8 cellular contexts compared by ENCODE assay signal in the genomic region with DNA sequence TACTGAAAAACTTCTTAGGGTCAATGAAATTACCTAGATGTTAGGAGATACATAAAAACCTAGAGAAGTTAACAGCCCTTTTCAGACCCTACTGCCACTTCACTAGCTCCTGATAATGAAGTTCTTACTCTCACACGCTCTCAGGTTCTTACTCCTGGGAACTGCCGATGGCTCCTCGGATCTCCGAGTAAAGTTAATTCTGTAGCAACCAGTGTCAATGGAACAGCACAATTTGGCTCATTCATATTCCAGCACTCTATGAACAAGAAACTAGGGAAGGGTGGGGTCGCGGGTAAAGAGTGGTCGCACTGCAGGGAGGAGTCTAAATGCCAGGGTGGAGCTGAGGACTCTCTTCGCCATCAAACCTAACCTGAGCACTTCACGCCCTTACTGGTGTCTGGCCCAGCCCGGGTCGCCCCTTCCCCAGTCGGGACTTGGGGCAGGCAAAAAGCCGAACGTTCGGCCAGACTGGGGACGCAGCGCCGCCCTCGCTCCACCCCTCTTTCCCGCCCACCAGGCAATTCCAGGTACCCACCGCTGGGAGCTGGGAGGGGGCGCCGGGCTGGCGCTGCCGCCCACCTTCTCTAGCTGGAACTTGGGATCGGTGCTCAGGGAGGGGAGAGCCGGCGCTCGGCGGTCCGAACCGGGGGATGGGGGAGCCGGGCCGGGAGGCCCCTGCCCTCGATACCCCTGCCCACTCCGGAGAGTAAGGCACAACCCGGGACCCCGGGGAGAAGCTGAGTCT. TPM values are rescaled to one million over a fixed set of nuclear protein-coding genes. Genes with fewer than 3 reads are reported as not detected.
DNase-seq lines count a peak whose midpoint lies in the region; ATAC-seq and TF ChIP-seq lines count a peak whose summit lies in the region.

No MANE protein-coding gene starts in this region.

- DNase-seq in CD8-positive, alpha-beta memory T cell: peak; percentile 32 to 63 (median 48)
- DNase-seq in NT2/D1 (ENCODE audit: low read depth, low spot score) (peak; percentile 54), fibroblast of pulmonary artery (ENCODE audit: low read depth) (peak; percentile 70), natural killer cell (peak; percentile 31)
- DNase-seq in activated T-cell treated with anti-CD3 and anti-CD28 coated beads, Interleukin-2, amount 50 U/mL, for 72 hours: peak; percentile 52 to 54

- H3K4me3 ChIP-seq in CD8-positive, alpha-beta memory T cell (ENCODE audit: low read length): peak overlapping the region; percentile 91
- H3K4me3 ChIP-seq in NT2/D1 (ENCODE audit: insufficient read length, low read depth): peak overlapping the region; percentile 86
- peak overlapping the region; percentile 83 for H3K4me3 ChIP-seq in fibroblast of pulmonary artery (replicated peaks; ENCODE audit: low read depth, low read length)
- H3K4me3 ChIP-seq in stomach smooth muscle (ENCODE audit: low read length in 2 of 2): peak overlapping the region; percentile 88 to 96

- POLR2A ChIA-PET in CD8-positive, alpha-beta memory T cell (lab: Charles Lee): interaction anchor here (0.6 to 1.5 kb wide), 2 partner anchors 49 to 126 kb away, joined by 7 to 8 read pairs; partner anchors contain the start of gene BAG2

- H3K27me3 Mint-ChIP-seq in CD8-positive, alpha-beta memory T cell: peaks cover 11 to 25% of the 10 kb centered on the region in 2 donors
- H3K27me3 Mint-ChIP-seq in activated T-cell treated with anti-CD3 and anti-CD28 coated beads, Interleukin-2, amount 50 U/mL, for 72 hours (ENCODE audit: low read depth): peaks cover 44% of the 10 kb centered on the region
- peaks cover 25 to 34% of the 10 kb centered on the region in 2 donors for H3K27me3 Mint-ChIP-seq in natural killer cell (ENCODE audit: low read depth in 2 of 2)

- no peaks in the 10 kb centered on the region for H3K36me3 ChIP-seq in CD8-positive, alpha-beta memory T cell (ENCODE audit: insufficient read depth, low read length)
- no peaks in the 10 kb centered on the region for H3K36me3 ChIP-seq in NT2/D1 (ENCODE audit: insufficient read depth, insufficient read length, low read length)
- H3K36me3 ChIP-seq in stomach smooth muscle (ENCODE audit: control insufficient read depth in 2 of 2, insufficient read depth in 2 of 2, low read length in 2 of 2): no peaks in the 10 kb centered on the region

- no peaks in the 10 kb centered on the region for H3K9me3 Mint-ChIP-seq in CD8-positive, alpha-beta memory T cell
- no peaks in the 10 kb centered on the region for H3K9me3 Mint-ChIP-seq in activated T-cell treated with anti-CD3 and anti-CD28 coated beads, Interleukin-2, amount 50 U/mL, for 72 hours
- H3K9me3 Mint-ChIP-seq in natural killer cell: no peaks in the 10 kb centered on the region

- TF ChIP-seq CTCF in fibroblast of pulmonary artery (IDR thresholded peaks at IDR 0.05; ENCODE audit: low read length, missing control alignments): peak; percentile 29
- TF ChIP-seq CTCF in natural killer cell (IDR thresholded peaks at IDR 0.05): no peak

- H3K9ac ChIP-seq in NT2/D1 (ENCODE audit: insufficient read length, low read depth): peak overlapping the region; percentile 93
- H3K9ac ChIP-seq in stomach smooth muscle (ENCODE audit: low read length in 2 of 2): peak overlapping the region; percentile 90 to 96

- peaks cover 6 to 14% (median 13%) of the 10 kb centered on the region in 3 donors for H3K4me1 Mint-ChIP-seq in CD8-positive, alpha-beta memory T cell
- peaks cover 20% of the 10 kb centered on the region for H3K4me1 Mint-ChIP-seq in activated T-cell treated with anti-CD3 and anti-CD28 coated beads, Interleukin-2, amount 50 U/mL, for 72 hours (ENCODE audit: low read depth)
- H3K4me1 Mint-ChIP-seq in natural killer cell: peaks cover 11% of the 10 kb centered on the region in 2 donors

- no peaks in the 10 kb centered on the region for H3K9me3 ChIP-seq in CD8-positive, alpha-beta memory T cell (ENCODE audit: low read length)
- H3K9me3 ChIP-seq in NT2/D1 (ENCODE audit: insufficient read depth, low read length) (no peaks in the 10 kb centered on the region), stomach smooth muscle (ENCODE audit: control insufficient read depth in 2 of 2, low read length in 2 of 2) (no peaks in the 10 kb centered on the region)

- peak; percentile 57 for ATAC-seq in GM19328 (IDR thresholded peaks at IDR 0.05; ENCODE audit: unreplicated experiment)
- ATAC-seq in HG03439 (IDR thresholded peaks at IDR 0.05; ENCODE audit: unreplicated experiment): peak; percentile 52
- ATAC-seq in activated T-cell treated with anti-CD3 and anti-CD28 coated beads, Interleukin-2, amount 50 U/mL, for 72 hours (replicated peaks in 1 of 2): peak; percentile 55 to 62
- ATAC-seq in natural killer cell: peak; percentile 46 to 67 (median 52)

- intact Hi-C loops in natural killer cell (cut with micrococcal nuclease): loop anchor here (1.0 to 5.0 kb wide), 2 partner anchors 49 to 174 kb away; partner anchors contain the start of genes BAG2 and KIAA1586

- H3K27ac Mint-ChIP-seq in CD8-positive, alpha-beta memory T cell: peak overlapping the region in 7 of 8 donors; percentile 14 to 87 (median 69)
- H3K27ac Mint-ChIP-seq in activated T-cell treated with anti-CD3 and anti-CD28 coated beads, Interleukin-2, amount 50 U/mL, for 72 hours: peak overlapping the region; percentile 48
- H3K27ac Mint-ChIP-seq in natural killer cell: peak overlapping the region; percentile 82 to 94

- H3K27ac ChIP-seq in CD8-positive, alpha-beta memory T cell (ENCODE audit: low read depth, low read length): peak overlapping the region; percentile 64
- peak overlapping the region; percentile 88 for H3K27ac ChIP-seq in stomach smooth muscle (ENCODE audit: low read length)

- peaks cover 0 to 8% (median 0%) of the 10 kb centered on the region in 3 donors for H3K36me3 Mint-ChIP-seq in CD8-positive, alpha-beta memory T cell
- peaks cover 1 to 2% of the 10 kb centered on the region in 2 donors for H3K36me3 Mint-ChIP-seq in activated T-cell treated with anti-CD3 and anti-CD28 coated beads, Interleukin-2, amount 50 U/mL, for 72 hours (ENCODE audit: insufficient read depth in 2 of 2)
- no peaks in the 10 kb centered on the region for H3K36me3 Mint-ChIP-seq in natural killer cell

- peak overlapping the region; percentile 83 to 95 (median 90) for H3K4me3 Mint-ChIP-seq in CD8-positive, alpha-beta memory T cell
- H3K4me3 Mint-ChIP-seq in activated T-cell treated with anti-CD3 and anti-CD28 coated beads, Interleukin-2, amount 50 U/mL, for 72 hours: peak overlapping the region; percentile 98 to 100
- peak overlapping the region; percentile 83 for H3K4me3 Mint-ChIP-seq in natural killer cell

- CTCF ChIA-PET in CD8-positive, alpha-beta memory T cell (lab: Charles Lee): interaction anchor here (0.8 to 1.5 kb wide), 5 partner anchors 9 to 132 kb away, joined by 3 read pairs; partner anchors contain the start of gene ZNF451

- H3K27me3 ChIP-seq in CD8-positive, alpha-beta memory T cell (ENCODE audit: insufficient read depth, low read length, poor library complexity, severe bottlenecking): peaks cover 5% of the 10 kb centered on the region
- no peaks in the 10 kb centered on the region for H3K27me3 ChIP-seq in NT2/D1 (ENCODE audit: insufficient read depth, insufficient read length)
- H3K27me3 ChIP-seq in stomach smooth muscle (ENCODE audit: control insufficient read depth in 1 of 2, insufficient read depth in 2 of 2, low read length in 2 of 2): no peaks in the 10 kb centered on the region

- H3K4me1 ChIP-seq in CD8-positive, alpha-beta memory T cell (ENCODE audit: insufficient read depth, low read length): no peaks in the 10 kb centered on the region
- no peaks in the 10 kb centered on the region for H3K4me1 ChIP-seq in NT2/D1 (ENCODE audit: insufficient read depth, insufficient read length)
- no peaks in the 10 kb centered on the region for H3K4me1 ChIP-seq in stomach smooth muscle (ENCODE audit: control insufficient read depth, insufficient read depth, low read length)

RNA-seq across cellular contexts. Expression of gene RAB23, which starts 0.7 kb away (rescaled TPM):
- 1 to 10 TPM; 4.3 to 4.7 TPM for total RNA-seq in CD8-positive, alpha-beta memory T cell
- 1.0 TPM for polyA plus RNA-seq in CD8-positive, alpha-beta memory T cell
- 1 to 10 TPM; 2.0 to 2.2 TPM for total RNA-seq in activated T-cell treated with anti-CD3 and anti-CD28 coated beads, Interleukin-2, amount 50 U/mL, for 72 hours
- 1 to 10 TPM in 1 of 3 donors, under 1 TPM in 2; 0.31 to 1.3 (median 0.77) TPM for total RNA-seq in natural killer cell

RNA-seq across cellular contexts. Expression of gene BAG2, which starts 49.2 kb away (rescaled TPM):
- 10 to 100 TPM; 10.2 to 10.4 TPM for total RNA-seq in CD8-positive, alpha-beta memory T cell
- 2.3 TPM for polyA plus RNA-seq in CD8-positive, alpha-beta memory T cell
- 1 to 10 TPM; 5.5 to 5.8 TPM for total RNA-seq in activated T-cell treated with anti-CD3 and anti-CD28 coated beads, Interleukin-2, amount 50 U/mL, for 72 hours
- 1 to 10 TPM; 2.8 to 3.6 (median 3.2) TPM for total RNA-seq in natural killer cell

Comparison
In these comparisons a context has a peak if more than half of its experiments do, and no peak if none do; other contexts are left out.
1. Peak in every context shown above with its lines: DNase-seq, ATAC-seq, H3K4me3 ChIP-seq and H3K27ac ChIP-seq.